Comparison of ENCODE assay signal across 26 cellular contexts in genomic region chr7:8228766-8229674, GRCh38. TPM values are rescaled to one million over a fixed set of nuclear protein-coding genes. Genes with fewer than 3 reads are reported as not detected.
"Had no signal": no experiment of that assay in that cellular context is flagged by ENCODE, and none has a peak within 500 bp of the region (broad histone marks: within the 10 kb centered on the region; RNA-seq: fewer than 3 reads in every experiment).

No MANE protein-coding gene starts in this region.

- H3K27me3 ChIP-seq: adrenal gland, body of pancreas, esophagus squamous epithelium had no signal

- DNase-seq: activated CD4-positive, alpha-beta memory T cell treated with anti-CD3 and anti-CD28 coated beads for 36 hours; activated CD4-positive, alpha-beta T cell treated with anti-CD3 and anti-CD28 coated beads for 36 hours; activated CD4-positive, alpha-beta T cell treated with anti-CD3 and anti-CD28 coated beads, Interleukin-2, amount 10 ng/mL, durations not matched to agents 24 days and 14 days; activated CD4-positive, CD25-positive, alpha-beta regulatory T cell; activated CD4-positive, CD25-positive, alpha-beta regulatory T cell treated with anti-CD3 and anti-CD28 coated beads, Interleukin-2, amount 50 U/mL, for 72 hours; activated CD8-positive, alpha-beta memory T cell treated with anti-CD3 and anti-CD28 coated beads, Interleukin-2, amount 10 ng/mL, durations not matched to agents 7 days and 5 days; activated CD8-positive, alpha-beta memory T cell treated with anti-CD3 and anti-CD28 coated beads, Interleukin-2, amount 50 U/mL, for 4 hours; activated CD8-positive, alpha-beta T cell treated with anti-CD3 and anti-CD28 coated beads, Interleukin-2, amount 10 ng/mL, durations not matched to agents 7 days and 5 days; activated effector memory CD4-positive, alpha-beta T cell treated with anti-CD3 and anti-CD28 coated beads, Interleukin-2, amount 50 U/mL, for 16 hours; activated naive CD4-positive, alpha-beta T cell treated with anti-CD3 and anti-CD28 coated beads for 36 hours; activated naive CD8-positive, alpha-beta T cell treated with anti-CD3 and anti-CD28 coated beads for 36 hours; activated naive CD8-positive, alpha-beta T cell treated with anti-CD3 and anti-CD28 coated beads, Interleukin-2, amount 50 U/mL, for 24 hours; activated T-cell treated with anti-CD3 and anti-CD28 coated beads, Interleukin-2, amount 50 U/mL, for 1 hour; activated T-cell treated with anti-CD3 and anti-CD28 coated beads, Interleukin-2, amount 50 U/mL, for 48 hours; adrenal gland; amygdala; aorta; body of pancreas; caudate nucleus; cortex of kidney; dermis blood vessel endothelial cell; effector CD4-positive, alpha-beta T cell; effector memory CD8-positive, alpha-beta T cell; esophagus squamous epithelium; T-helper 2 cell had no signal

- H3K4me1 ChIP-seq: adrenal gland, body of pancreas, esophagus squamous epithelium had no signal

- H3K9me3 ChIP-seq: adrenal gland, body of pancreas, esophagus squamous epithelium had no signal

- H3K36me3 ChIP-seq: adrenal gland, esophagus squamous epithelium had no signal

- ATAC-seq: activated CD4-positive, alpha-beta T cell treated with anti-CD3 and anti-CD28 coated beads for 36 hours; activated CD8-positive, alpha-beta memory T cell treated with anti-CD3 and anti-CD28 coated beads, Interleukin-2, amount 10 ng/mL, durations not matched to agents 7 days and 5 days; activated CD8-positive, alpha-beta T cell treated with anti-CD3 and anti-CD28 coated beads, Interleukin-2, amount 10 ng/mL, durations not matched to agents 7 days and 5 days; activated naive CD8-positive, alpha-beta T cell treated with anti-CD3 and anti-CD28 coated beads, Interleukin-2, amount 50 U/mL, for 24 hours; body of pancreas; effector memory CD8-positive, alpha-beta T cell had no signal

- H3K4me3 ChIP-seq: adrenal gland, body of pancreas, esophagus squamous epithelium had no signal

- H3K27ac ChIP-seq: adrenal gland, body of pancreas, esophagus squamous epithelium had no signal

RNA-seq across cellular contexts. Expression of gene ICA1, which starts 32.9 kb away (rescaled TPM):
- polyA plus RNA-seq: fibroblast of lung had no signal
